19 cellular contexts compared by ENCODE assay signal in genomic region chr1:91687452-91687851, GRCh38.
DNase-seq lines count a peak whose midpoint lies in the region; ATAC-seq and TF ChIP-seq lines count a peak whose summit lies in the region.
"Had no signal": no experiment of that assay in that cellular context is flagged by ENCODE, and none has a peak within 500 bp of the region (broad histone marks: within the 10 kb centered on the region; RNA-seq: fewer than 3 reads in every experiment).

No MANE protein-coding gene starts in this region.

- TF ChIP-seq POLR2A in gastrocnemius medialis (IDR thresholded peaks at IDR 0.05): no peak

- H3K4me1 ChIP-seq in SJCRH30 (peaks cover 18% of the 10 kb centered on the region), gastrocnemius medialis (peaks cover 30 to 51% of the 10 kb centered on the region in 2 donors), foreskin keratinocyte (no peaks in the 10 kb centered on the region)

- no peaks in the 10 kb centered on the region for H3K36me3 ChIP-seq in SJCRH30
- peaks cover 0 to 10% of the 10 kb centered on the region in 2 donors for H3K36me3 ChIP-seq in gastrocnemius medialis
- H3K36me3 ChIP-seq: neutrophil had no signal

- H3K9me3 ChIP-seq in SJCRH30 (replicated peaks) (no peaks in the 10 kb centered on the region), gastrocnemius medialis (no peaks in the 10 kb centered on the region)
- H3K9me3 ChIP-seq: neutrophil had no signal

- H3K27ac ChIP-seq in SJCRH30 (no peak overlapping the region), gastrocnemius medialis (peak overlapping the region; percentile 40 to 74 (median 67)), foreskin keratinocyte (no peak overlapping the region), coronary artery (no peak overlapping the region)
- H3K27ac ChIP-seq: neutrophil had no signal

- TF ChIP-seq CTCF in fibroblast of villous mesenchyme (IDR thresholded peaks at IDR 0.05; ENCODE audit: insufficient read depth, low read depth, low read length) (no peak), gastrocnemius medialis (IDR thresholded peaks at IDR 0.05 in 4 of 5, conservative IDR thresholded peaks at IDR 0.05 in 1 of 5) (no peak), foreskin keratinocyte (conservative IDR thresholded peaks at IDR 0.05) (no peak), coronary artery (IDR thresholded peaks at IDR 0.05) (no peak)

- no peaks in the 10 kb centered on the region for H3K27me3 ChIP-seq in SJCRH30
- H3K27me3 ChIP-seq in gastrocnemius medialis: no peaks in the 10 kb centered on the region
- H3K27me3 ChIP-seq in foreskin keratinocyte: no peaks in the 10 kb centered on the region
- H3K27me3 ChIP-seq: neutrophil had no signal

- intact Hi-C loops in gastrocnemius medialis (cut with DNase I; ENCODE audit: low total_unique reads): no loop called here

- ATAC-seq in gastrocnemius medialis (peak; percentile 68 to 76), foreskin keratinocyte (no peak), GM18868 (IDR thresholded peaks at IDR 0.05; ENCODE audit: unreplicated experiment) (no peak)
- ATAC-seq: activated naive CD8-positive, alpha-beta T cell treated with anti-CD3 and anti-CD28 coated beads, Interleukin-2, amount 50 U/mL, for 24 hours; GM23338; left colon had no signal

- no peak overlapping the region for H3K4me3 ChIP-seq in SJCRH30
- H3K4me3 ChIP-seq in fibroblast of villous mesenchyme (ENCODE audit: low read depth, low read length): no peak overlapping the region
- H3K4me3 ChIP-seq in gastrocnemius medialis: no peak overlapping the region
- no peak overlapping the region for H3K4me3 ChIP-seq in coronary artery
- H3K4me3 ChIP-seq: GM23338 had no signal

- DNase-seq in D341Med (ENCODE audit: low spot score) (peak; percentile 33), SJCRH30 (peak; percentile 8 to 68), fibroblast of villous mesenchyme (ENCODE audit: low read depth) (peak; percentile 68), gastrocnemius medialis (no peak), foreskin keratinocyte (no peak), HPDE6-E6E7 (ENCODE audit: extremely low spot score) (no peak), coronary artery (ENCODE audit: low spot score) (no peak)
- DNase-seq: activated CD4-positive, alpha-beta T cell treated with anti-CD3 and anti-CD28 coated beads, Interleukin-2, amount 10 ng/mL, durations not matched to agents 24 days and 14 days; activated effector memory CD4-positive, alpha-beta T cell treated with Interleukin-2 at 50 U/mL for 16 hours; activated naive CD8-positive, alpha-beta T cell treated with anti-CD3 and anti-CD28 coated beads, Interleukin-2, amount 50 U/mL, for 24 hours; DMS53; left colon; MM.1S; NCI-H1436; NCI-H526 treated with DMSO at 0.1 percent for 48 hours; stimulated activated CD8-positive, alpha-beta memory T cell treated with anti-CD3 and anti-CD28 coated beads, Interleukin-4, amount 100 ng/mL, for 48 hours had no signal

- in situ Hi-C loops in gastrocnemius medialis (cut with MboI; ENCODE audit: low sequenced_read_pairs in 4 of 4): no loop called here

Comparison
In these comparisons a context has a peak if more than half of its experiments do, and no peak if none do; other contexts are left out.
1. DNase-seq: peak in D341Med (single experiment), SJCRH30 (2 of 2) and fibroblast of villous mesenchyme (single experiment); none in gastrocnemius medialis (0 of 2), foreskin keratinocyte (0 of 2), HPDE6-E6E7 (single experiment) and coronary artery (single experiment).
2. H3K27ac ChIP-seq: peak in gastrocnemius medialis (4 of 4); none in SJCRH30 (single experiment), foreskin keratinocyte (single experiment) and coronary artery (0 of 2).
3. ATAC-seq: peak in gastrocnemius medialis (2 of 2); none in foreskin keratinocyte (single experiment) and GM18868 (single experiment).